ENCODE assay signal across 8 cellular contexts in the genomic region with DNA sequence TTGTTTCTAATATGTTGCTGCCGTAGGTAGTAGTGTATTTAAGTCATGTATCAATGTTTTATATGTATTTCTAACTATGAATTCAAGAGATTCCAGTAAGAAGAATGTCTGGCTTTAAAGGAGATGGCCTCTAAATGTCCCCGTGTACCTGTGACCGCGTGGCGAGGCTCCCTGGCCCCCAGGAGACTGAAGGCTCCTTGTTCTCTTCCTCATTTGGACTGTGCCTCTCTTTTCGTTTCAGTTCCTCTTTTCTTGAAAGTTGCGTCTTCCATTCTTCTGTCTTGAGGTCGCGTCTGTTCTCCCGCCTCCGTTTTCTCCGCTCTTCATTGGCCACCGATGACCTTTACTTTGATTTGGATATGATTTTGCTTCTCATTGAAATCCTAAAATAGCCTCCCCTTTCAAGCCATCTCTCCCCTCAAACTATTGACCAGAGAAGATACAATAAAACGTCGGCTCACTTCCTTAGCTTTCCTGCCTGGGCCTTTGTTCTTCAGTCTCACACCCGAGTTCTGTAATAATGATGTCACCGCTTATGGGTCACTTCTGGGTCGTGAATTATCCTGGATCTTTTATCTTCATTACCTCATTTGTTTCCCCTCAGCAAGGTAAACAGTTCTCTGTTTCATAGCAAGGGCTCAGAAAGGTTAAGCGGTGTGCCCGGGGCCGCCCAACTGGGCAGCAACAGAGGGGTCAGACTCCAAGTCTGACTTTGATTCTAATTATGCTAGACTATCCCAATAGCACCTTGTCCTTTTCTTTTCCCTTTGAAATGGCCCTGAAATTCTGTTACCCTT. TPM values are rescaled to one million over a fixed set of nuclear protein-coding genes. Genes with fewer than 3 reads are reported as not detected.
DNase-seq lines count a peak whose midpoint lies in the region; ATAC-seq and TF ChIP-seq lines count a peak whose summit lies in the region.
"Had no signal": no experiment of that assay in that cellular context is flagged by ENCODE, and none has a peak within 500 bp of the region (broad histone marks: within the 10 kb centered on the region; RNA-seq: fewer than 3 reads in every experiment).

No MANE protein-coding gene starts in this region.

- no peak for TF ChIP-seq POLR2A in prostate gland (IDR thresholded peaks at IDR 0.05)

- H3K4me3 ChIP-seq in prostate gland = no peak overlapping the region
- H3K4me3 ChIP-seq: SJSA1 had no signal

- no peaks in the 10 kb centered on the region for H3K4me1 ChIP-seq in prostate gland (replicated peaks)
- H3K4me1 ChIP-seq: SJSA1 had no signal

- CTCF ChIA-PET in RWPE1 (lab: Yijun Ruan, JAX) = no interaction called here

- intact Hi-C loops in posterior vena cava (cut with DNase I) = no loop called here
- intact Hi-C loops in prostate gland (cut with DNase I) = no loop called here

- DNase-seq in RPMI8226 (peak; percentile 95), posterior vena cava (ENCODE audit: low spot score) (peak; percentile 76), prostate gland (ENCODE audit: low spot score) (no peak), RWPE1 (ENCODE audit: low spot score) (no peak)
- DNase-seq in effector CD4-positive, alpha-beta T cell = no peak

- no peaks in the 10 kb centered on the region for H3K9me3 ChIP-seq in prostate gland
- H3K9me3 ChIP-seq: SJSA1 had no signal

- H3K27ac ChIP-seq in prostate gland (no peak overlapping the region), RWPE1 (no peak overlapping the region)
- H3K27ac ChIP-seq: SJSA1 had no signal

- ATAC-seq in GM19043 (IDR thresholded peaks at IDR 0.05; ENCODE audit: low read depth, unreplicated experiment) (peak; percentile 86), HG02870 (IDR thresholded peaks at IDR 0.05; ENCODE audit: unreplicated experiment) (peak; percentile 88)

- TF ChIP-seq CTCF in prostate gland (IDR thresholded peaks at IDR 0.05) = no peak
- TF ChIP-seq CTCF in RWPE1 (conservative IDR thresholded peaks at IDR 0.05; ENCODE audit: low read depth) = no peak

- peaks cover 11 to 40% of the 10 kb centered on the region in 2 donors for H3K36me3 ChIP-seq in prostate gland

- POLR2A ChIA-PET in RWPE1 (lab: Yijun Ruan, JAX; ENCODE audit: low non-redundant PET) = no interaction called here

- 70% methylated on average over 21 of the region's 21 CpGs for WGBS in prostate gland

- no peaks in the 10 kb centered on the region for H3K27me3 ChIP-seq in prostate gland (replicated peaks; ENCODE audit: insufficient read depth)
- H3K27me3 ChIP-seq: SJSA1 had no signal

RNA-seq across cellular contexts. Expression of a gene that starts 28.7 kb away (rescaled TPM):
- total RNA-seq in posterior vena cava (10 to 100 TPM; 37.2 to 38.7 TPM), prostate gland (10 to 100 TPM; 68.3 to 91.4 TPM)

Comparison
In these comparisons a context has a peak if more than half of its experiments do, and no peak if none do; other contexts are left out.
1. DNase-seq: peak in RPMI8226 (single experiment) and posterior vena cava (single experiment); none in prostate gland (single experiment), RWPE1 (single experiment) and effector CD4-positive, alpha-beta T cell (single experiment).